Comparison of ENCODE assay signal across 1 cellular context in the genomic region with DNA sequence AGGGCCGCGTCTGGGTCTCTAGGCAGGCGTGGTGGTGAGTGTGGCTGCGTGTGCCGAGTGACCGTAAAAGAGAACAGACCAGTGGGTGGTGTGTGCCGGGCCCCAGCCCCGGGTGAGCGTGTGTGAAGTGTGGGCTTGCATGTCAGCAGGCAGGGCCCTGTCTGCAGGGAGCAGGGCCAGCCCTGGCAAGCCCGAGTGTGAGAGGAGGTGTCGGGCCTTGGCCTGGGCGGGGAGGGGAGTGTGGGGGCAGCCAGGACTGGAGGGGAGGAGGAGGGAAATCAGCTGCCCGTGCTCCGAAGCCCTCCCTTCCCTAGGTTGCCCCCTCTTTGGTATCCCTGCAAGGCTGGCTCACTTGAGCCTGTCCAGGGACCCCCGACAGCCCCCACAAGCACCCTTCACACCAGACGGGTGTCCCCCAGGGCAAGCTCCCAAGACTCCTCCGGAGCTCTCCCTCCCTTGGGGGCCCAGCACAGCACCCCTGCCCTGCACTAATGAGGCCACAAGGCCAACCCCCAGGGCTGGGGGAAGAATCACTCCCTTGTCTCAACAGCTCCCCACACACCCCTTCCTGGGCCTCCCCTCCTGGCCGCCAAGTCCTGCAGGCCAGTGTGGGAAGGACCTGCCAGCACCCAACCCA.
TF ChIP-seq lines count a peak whose summit lies in the region.

No MANE protein-coding gene starts in this region.

TF ChIP-seq in GM23338, 12 proteins besides CTCF, POLR2A, EP300 and RAD21:
- TF ChIP-seq STAT1 (IDR thresholded peaks at IDR 0.05; ENCODE audit: unreplicated experiment) = no peak
- TF ChIP-seq NANOG (IDR thresholded peaks at IDR 0.05; ENCODE audit: borderline replicate concordance) = no peak
- no peak for TF ChIP-seq CREB1 (CRISPR knock-in tag; IDR thresholded peaks at IDR 0.05; ENCODE audit: low read depth)
- TF ChIP-seq EZH2 (IDR thresholded peaks at IDR 0.05; ENCODE audit: low read depth, unreplicated experiment) = no peak
- TF ChIP-seq, protein P1, sequence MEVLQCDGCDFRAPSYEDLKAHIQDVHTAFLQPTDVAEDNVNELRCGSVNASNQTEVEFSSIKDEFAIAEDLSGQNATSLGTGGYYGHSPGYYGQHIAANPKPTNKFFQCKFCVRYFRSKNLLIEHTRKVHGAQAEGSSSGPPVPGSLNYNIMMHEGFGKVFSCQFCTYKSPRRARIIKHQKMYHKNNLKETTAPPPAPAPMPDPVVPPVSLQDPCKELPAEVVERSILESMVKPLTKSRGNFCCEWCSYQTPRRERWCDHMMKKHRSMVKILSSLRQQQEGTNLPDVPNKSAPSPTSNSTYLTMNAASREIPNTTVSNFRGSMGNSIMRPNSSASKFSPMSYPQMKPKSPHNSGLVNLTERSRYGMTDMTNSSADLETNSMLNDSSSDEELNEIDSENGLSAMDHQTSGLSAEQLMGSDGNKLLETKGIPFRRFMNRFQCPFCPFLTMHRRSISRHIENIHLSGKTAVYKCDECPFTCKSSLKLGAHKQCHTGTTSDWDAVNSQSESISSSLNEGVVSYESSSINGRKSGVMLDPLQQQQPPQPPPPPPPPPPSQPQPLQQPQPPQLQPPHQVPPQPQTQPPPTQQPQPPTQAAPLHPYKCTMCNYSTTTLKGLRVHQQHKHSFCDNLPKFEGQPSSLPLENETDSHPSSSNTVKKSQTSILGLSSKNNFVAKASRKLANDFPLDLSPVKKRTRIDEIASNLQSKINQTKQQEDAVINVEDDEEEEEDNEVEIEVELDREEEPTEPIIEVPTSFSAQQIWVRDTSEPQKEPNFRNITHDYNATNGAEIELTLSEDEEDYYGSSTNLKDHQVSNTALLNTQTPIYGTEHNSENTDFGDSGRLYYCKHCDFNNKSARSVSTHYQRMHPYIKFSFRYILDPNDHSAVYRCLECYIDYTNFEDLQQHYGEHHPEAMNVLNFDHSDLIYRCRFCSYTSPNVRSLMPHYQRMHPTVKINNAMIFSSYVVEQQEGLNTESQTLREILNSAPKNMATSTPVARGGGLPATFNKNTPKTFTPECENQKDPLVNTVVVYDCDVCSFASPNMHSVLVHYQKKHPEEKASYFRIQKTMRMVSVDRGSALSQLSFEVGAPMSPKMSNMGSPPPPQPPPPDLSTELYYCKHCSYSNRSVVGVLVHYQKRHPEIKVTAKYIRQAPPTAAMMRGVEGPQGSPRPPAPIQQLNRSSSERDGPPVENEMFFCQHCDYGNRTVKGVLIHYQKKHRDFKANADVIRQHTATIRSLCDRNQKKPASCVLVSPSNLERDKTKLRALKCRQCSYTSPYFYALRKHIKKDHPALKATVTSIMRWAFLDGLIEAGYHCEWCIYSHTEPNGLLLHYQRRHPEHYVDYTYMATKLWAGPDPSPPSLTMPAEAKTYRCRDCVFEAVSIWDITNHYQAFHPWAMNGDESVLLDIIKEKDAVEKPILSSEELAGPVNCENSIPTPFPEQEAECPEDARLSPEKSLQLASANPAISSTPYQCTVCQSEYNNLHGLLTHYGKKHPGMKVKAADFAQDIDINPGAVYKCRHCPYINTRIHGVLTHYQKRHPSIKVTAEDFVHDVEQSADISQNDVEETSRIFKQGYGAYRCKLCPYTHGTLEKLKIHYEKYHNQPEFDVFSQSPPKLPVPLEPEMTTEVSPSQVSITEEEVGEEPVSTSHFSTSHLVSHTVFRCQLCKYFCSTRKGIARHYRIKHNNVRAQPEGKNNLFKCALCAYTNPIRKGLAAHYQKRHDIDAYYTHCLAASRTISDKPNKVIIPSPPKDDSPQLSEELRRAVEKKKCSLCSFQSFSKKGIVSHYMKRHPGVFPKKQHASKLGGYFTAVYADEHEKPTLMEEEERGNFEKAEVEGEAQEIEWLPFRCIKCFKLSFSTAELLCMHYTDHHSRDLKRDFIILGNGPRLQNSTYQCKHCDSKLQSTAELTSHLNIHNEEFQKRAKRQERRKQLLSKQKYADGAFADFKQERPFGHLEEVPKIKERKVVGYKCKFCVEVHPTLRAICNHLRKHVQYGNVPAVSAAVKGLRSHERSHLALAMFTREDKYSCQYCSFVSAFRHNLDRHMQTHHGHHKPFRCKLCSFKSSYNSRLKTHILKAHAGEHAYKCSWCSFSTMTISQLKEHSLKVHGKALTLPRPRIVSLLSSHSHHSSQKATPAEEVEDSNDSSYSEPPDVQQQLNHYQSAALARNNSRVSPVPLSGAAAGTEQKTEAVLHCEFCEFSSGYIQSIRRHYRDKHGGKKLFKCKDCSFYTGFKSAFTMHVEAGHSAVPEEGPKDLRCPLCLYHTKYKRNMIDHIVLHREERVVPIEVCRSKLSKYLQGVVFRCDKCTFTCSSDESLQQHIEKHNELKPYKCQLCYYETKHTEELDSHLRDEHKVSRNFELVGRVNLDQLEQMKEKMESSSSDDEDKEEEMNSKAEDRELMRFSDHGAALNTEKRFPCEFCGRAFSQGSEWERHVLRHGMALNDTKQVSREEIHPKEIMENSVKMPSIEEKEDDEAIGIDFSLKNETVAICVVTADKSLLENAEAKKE (CRISPR knock-in tag; IDR thresholded peaks at IDR 0.05) = no peak
- no peak for TF ChIP-seq EZH2phosphoT487 (IDR thresholded peaks at IDR 0.05; ENCODE audit: unreplicated experiment)
